In genomic region chr5:72151169-72151568, GRCh38 we compare ENCODE assay signal across 1 cellular context.
TF ChIP-seq lines count a peak whose summit lies in the region.

No MANE protein-coding gene starts in this region.

TF ChIP-seq in K562, 482 proteins besides CTCF, POLR2A, EP300 and RAD21 (continued from another document):
- TF ChIP-seq CHAMP1 (IDR thresholded peaks at IDR 0.05): no peak
- peak; percentile 51 for TF ChIP-seq LEF1 (IDR thresholded peaks at IDR 0.05)
- no peak for TF ChIP-seq TAL1 (IDR thresholded peaks at IDR 0.05)
- no peak for TF ChIP-seq NR0B1 (IDR thresholded peaks at IDR 0.05; ENCODE audit: partially characterized antibody)
- no peak for TF ChIP-seq DNMT1 (IDR thresholded peaks at IDR 0.05)
- TF ChIP-seq EWSR1 (IDR thresholded peaks at IDR 0.05; ENCODE audit: borderline replicate concordance, low read depth, partially characterized antibody): no peak
- no peak for TF ChIP-seq ZNF318 (IDR thresholded peaks at IDR 0.05; ENCODE audit: borderline replicate concordance in 1 of 2, low read depth in 1 of 2)
- TF ChIP-seq CTCFL (IDR thresholded peaks at IDR 0.05; ENCODE audit: borderline replicate concordance, insufficient read depth, low read depth, low read length, poor library complexity, severe bottlenecking): no peak
- TF ChIP-seq DPF2 (IDR thresholded peaks at IDR 0.05): no peak
- TF ChIP-seq NR2C1 (IDR thresholded peaks at IDR 0.05): no peak
- TF ChIP-seq NR2C1 (tag; IDR thresholded peaks at IDR 0.05): 0 out of 2 replicates have a peak, but pooled peaks have one; percentile 10
- TF ChIP-seq ZNF277 (CRISPR knock-in tag; IDR thresholded peaks at IDR 0.05; ENCODE audit: borderline replicate concordance): no peak
- TF ChIP-seq PKNOX1 (IDR thresholded peaks at IDR 0.05): no peak
- TF ChIP-seq TEAD1 (CRISPR knock-in tag; IDR thresholded peaks at IDR 0.05): no peak
- no peak for TF ChIP-seq CCAR2 (IDR thresholded peaks at IDR 0.05; ENCODE audit: low read depth, low read length)
- TF ChIP-seq MGA (IDR thresholded peaks at IDR 0.05): no peak
- no peak for TF ChIP-seq SOX6 (IDR thresholded peaks at IDR 0.05)
- no peak for TF ChIP-seq ATF7 (IDR thresholded peaks at IDR 0.05)
- TF ChIP-seq FIP1L1 (IDR thresholded peaks at IDR 0.05; ENCODE audit: low read depth, low read length, poor library complexity, severe bottlenecking): no peak
- TF ChIP-seq TEAD2 (tag; IDR thresholded peaks at IDR 0.05): peak; percentile 3; the same call in 1 of the 2 replicates
- TF ChIP-seq CEBPB (tag; IDR thresholded peaks at IDR 0.05): peak; percentile 67
- TF ChIP-seq ERF (CRISPR knock-in tag; IDR thresholded peaks at IDR 0.05): no peak
